10 cellular contexts compared by ENCODE assay signal in the genomic region with DNA sequence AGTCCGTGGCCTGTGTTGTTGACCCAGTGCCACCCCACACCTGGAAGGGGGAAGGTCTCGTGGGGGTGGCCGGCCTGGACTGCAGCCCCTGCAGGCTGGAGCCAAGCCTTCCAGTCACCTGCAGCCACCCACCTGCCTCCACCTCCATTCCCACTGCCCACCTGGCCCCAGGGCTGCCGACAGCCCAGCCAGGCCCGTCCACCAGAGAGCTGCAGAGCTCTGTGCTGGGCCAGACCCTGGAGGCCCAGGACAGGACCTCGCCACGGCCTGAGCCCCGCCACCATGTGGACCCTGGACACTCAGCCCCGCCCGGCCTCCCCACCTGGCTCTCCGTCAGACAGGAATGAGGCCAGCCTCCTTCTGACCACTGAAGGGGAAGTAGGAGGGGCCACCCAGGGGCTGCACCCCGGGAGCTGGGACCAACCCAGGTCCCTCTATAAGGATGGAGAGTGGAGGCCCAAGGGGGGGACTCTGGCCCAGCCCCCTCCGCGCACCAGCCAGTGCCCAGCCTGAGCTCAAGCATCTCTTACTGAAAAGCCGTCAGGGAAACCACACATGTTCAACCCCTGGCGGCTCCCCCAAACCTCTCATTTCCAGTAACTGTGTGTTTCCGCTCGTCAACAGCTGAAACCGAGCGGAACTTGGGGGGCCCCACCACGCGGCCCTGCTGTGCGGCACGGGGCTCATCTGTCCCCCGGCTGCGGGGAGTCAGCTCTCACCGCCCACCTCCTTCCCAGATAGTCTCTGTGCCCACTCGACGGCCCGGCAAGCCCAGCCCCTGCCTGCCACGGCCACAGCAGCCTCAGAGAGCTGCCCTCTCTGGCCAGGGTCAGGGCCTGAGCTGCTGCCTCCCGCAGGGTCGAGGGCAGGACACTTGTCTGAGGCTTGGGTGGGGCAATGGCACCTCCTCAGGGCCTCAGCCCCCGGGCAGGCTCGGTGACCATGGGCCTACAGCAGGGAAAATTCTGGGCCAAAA. TPM values are rescaled to one million over a fixed set of nuclear protein-coding genes. Genes with fewer than 3 reads are reported as not detected.
A peak's percentile ranks its signal among the peaks of the same experiment; 100 is the strongest.
DNase-seq lines count a peak whose midpoint lies in the region; FAIRE-seq and TF ChIP-seq lines count a peak whose summit lies in the region.
"Had no signal": no experiment of that assay in that cellular context is flagged by ENCODE, and none has a peak within 500 bp of the region (broad histone marks: within the 10 kb centered on the region; RNA-seq: fewer than 3 reads in every experiment).

No MANE protein-coding gene starts in this region.

- peak overlapping the region; percentile 70 to 76 (median 75) for H3K27ac Mint-ChIP-seq in IgD-negative memory B cell

- H3K9me3 ChIP-seq in MM.1S (replicated peaks; ENCODE audit: insufficient read depth, low read length) (no peaks in the 10 kb centered on the region), HAP-1 (no peaks in the 10 kb centered on the region)

- no peaks in the 10 kb centered on the region for H3K27me3 Mint-ChIP-seq in IgD-negative memory B cell

- H3K9me2 ChIP-seq in MM.1S (replicated peaks; ENCODE audit: insufficient read depth, low read length): no peaks in the 10 kb centered on the region

- DNase-seq in activated T-cell treated with anti-CD3 and anti-CD28 coated beads for 4 hours: peak; percentile 55
- peak; percentile 24 for DNase-seq in left kidney (ENCODE audit: low read depth, low spot score)
- peak; percentile 58 to 81 for DNase-seq in stimulated activated CD8-positive, alpha-beta memory T cell treated with anti-CD3 and anti-CD28 coated beads, Interleukin-7, amount 100 ng/mL, for 48 hours (ENCODE audit: extremely low read depth in 1 of 2, low read depth in 1 of 2)
- DNase-seq in MM.1S: no peak
- no peak for DNase-seq in SIG-M5 treated with dmso at 0.1 percent for 504 hours (lab: John Stamatoyannopoulos, UW; ENCODE audit: unreplicated experiment)
- no peak for DNase-seq in RCC 7860 (ENCODE audit: low spot score)
- DNase-seq in HAP-1 (ENCODE audit: low spot score in 2 of 2): no peak
- DNase-seq: NCI-H1092 had no signal

- peaks cover 92% of the 10 kb centered on the region for H3K79me2 ChIP-seq in MM.1S (ENCODE audit: low read length)

- H3K4me3 Mint-ChIP-seq in IgD-negative memory B cell: peak overlapping the region; percentile 34 to 84 (median 72)

- H3K4me1 Mint-ChIP-seq in IgD-negative memory B cell: peaks cover 10 to 27% (median 20%) of the 10 kb centered on the region in 3 donors

- H3K36me3 Mint-ChIP-seq in IgD-negative memory B cell: no peaks in the 10 kb centered on the region

- no peak overlapping the region for H3K9ac ChIP-seq in MM.1S (ENCODE audit: low read length)

- in situ Hi-C loops in HAP-1 (cut with MboI; ENCODE audit: low sequenced_read_pairs): no loop called here

- no peak overlapping the region for H3K27ac ChIP-seq in MM.1S (ENCODE audit: low read length)
- H3K27ac ChIP-seq: cardiac muscle cell had no signal

- H3K4me3 ChIP-seq in MM.1S (ENCODE audit: low read length) (no peak overlapping the region), HAP-1 (no peak overlapping the region)
- H3K4me3 ChIP-seq: cardiac muscle cell had no signal

- no peak for FAIRE-seq in RCC 7860 (lab: Jason Lieb, UNC)

- H3K4me1 ChIP-seq in MM.1S (ENCODE audit: low read length) (peaks cover 11% of the 10 kb centered on the region), HAP-1 (no peaks in the 10 kb centered on the region)

- TF ChIP-seq CTCF in MM.1S (IDR thresholded peaks at IDR 0.05; ENCODE audit: low read length): no peak

- H2AFZ ChIP-seq in MM.1S (ENCODE audit: low read length): no peak overlapping the region

- no peaks in the 10 kb centered on the region for H3K27me3 ChIP-seq in MM.1S (replicated peaks; ENCODE audit: insufficient read depth, low read length)
- no peaks in the 10 kb centered on the region for H3K27me3 ChIP-seq in HAP-1 (ENCODE audit: low read depth)
- H3K27me3 ChIP-seq: cardiac muscle cell had no signal

- H3K36me3 ChIP-seq in MM.1S (replicated peaks; ENCODE audit: insufficient read depth, low read length): no peaks in the 10 kb centered on the region
- no peaks in the 10 kb centered on the region; the same call in 1 of the 2 replicates for H3K36me3 ChIP-seq in HAP-1 (replicated peaks)
- H3K36me3 ChIP-seq: cardiac muscle cell had no signal

- H3K9me3 Mint-ChIP-seq in IgD-negative memory B cell: no peaks in the 10 kb centered on the region

- peaks cover 3% of the 10 kb centered on the region; the same call in 1 of the 2 replicates for H3F3A ChIP-seq in MM.1S (ENCODE audit: insufficient read depth, low read length)

- H4K20me1 ChIP-seq in MM.1S (ENCODE audit: insufficient read depth, low read length): no peaks in the 10 kb centered on the region

- no peak overlapping the region for H3K4me2 ChIP-seq in MM.1S (ENCODE audit: low read depth, low read length)

RNA-seq across cellular contexts. Expression of a gene that starts 12.8 kb away (rescaled TPM):
- 3.5 TPM for polyA plus RNA-seq in IgD-negative memory B cell

RNA-seq across cellular contexts. Expression of a gene that starts 50.2 kb away (rescaled TPM):
- polyA plus RNA-seq in IgD-negative memory B cell: 30.1 TPM

Comparison
In these comparisons a context has a peak if more than half of its experiments do, and no peak if none do; other contexts are left out.
1. DNase-seq: peak in activated T-cell treated with anti-CD3 and anti-CD28 coated beads for 4 hours (single experiment), left kidney (single experiment) and stimulated activated CD8-positive, alpha-beta memory T cell treated with anti-CD3 and anti-CD28 coated beads, Interleukin-7, amount 100 ng/mL, for 48 hours (2 of 2); none in MM.1S (single experiment), SIG-M5 treated with dmso at 0.1 percent for 504 hours (single experiment), RCC 7860 (single experiment) and HAP-1 (0 of 2).